ENCODE assay signal across 8 cellular contexts in genomic region chr10:71727429-71728217, GRCh38. TPM values are rescaled to one million over a fixed set of nuclear protein-coding genes. Genes with fewer than 3 reads are reported as not detected.
A peak's percentile ranks its signal among the peaks of the same experiment; 100 is the strongest.
DNase-seq lines count a peak whose midpoint lies in the region; ATAC-seq and TF ChIP-seq lines count a peak whose summit lies in the region.

No MANE protein-coding gene starts in this region.

- no peaks in the 10 kb centered on the region for H3K36me3 Mint-ChIP-seq in CD4-positive, alpha-beta T cell (ENCODE audit: low read depth)
- no peaks in the 10 kb centered on the region for H3K36me3 Mint-ChIP-seq in T-cell

- no peaks in the 10 kb centered on the region for H3K9me3 ChIP-seq in CD4-positive, alpha-beta T cell (ENCODE audit: control insufficient read depth, low read length)
- H3K9me3 ChIP-seq in mammary epithelial cell (replicated peaks; ENCODE audit: insufficient read depth, low read length) = no peaks in the 10 kb centered on the region

- peak overlapping the region; percentile 74 for H3K27ac ChIP-seq in CD4-positive, alpha-beta T cell (ENCODE audit: low read depth, low read length)
- no peak overlapping the region for H3K27ac ChIP-seq in mammary epithelial cell (ENCODE audit: insufficient read depth, low read depth, low read length)

- no peak overlapping the region for H3K4me2 ChIP-seq in mammary epithelial cell (ENCODE audit: insufficient read depth, low read depth, low read length)

- no peaks in the 10 kb centered on the region for H3K36me3 ChIP-seq in mammary epithelial cell (ENCODE audit: insufficient read depth, low read length)

- H3K27me3 ChIP-seq in CD4-positive, alpha-beta T cell (ENCODE audit: control insufficient read depth, insufficient read depth, low read length) = no peaks in the 10 kb centered on the region
- H3K27me3 ChIP-seq in mammary epithelial cell (ENCODE audit: insufficient read depth, low read length) = no peaks in the 10 kb centered on the region

- DNase-seq in CD4-positive, alpha-beta T cell = peak; percentile 56 to 80 (median 70)
- peak; percentile 60 to 85 (median 75) for DNase-seq in T-cell
- DNase-seq in mammary epithelial cell = peak; percentile 28
- peak; percentile 88 for DNase-seq in mucosa of gallbladder (ENCODE audit: low spot score)
- peak; percentile 88 for DNase-seq in ureter (ENCODE audit: low spot score)
- no peak for DNase-seq in dermis blood vessel endothelial cell

- POLR2A ChIA-PET in CD4-positive, alpha-beta T cell (lab: Charles Lee) = interaction anchor here (1.0 to 14.4 kb wide), 15 partner anchors 10 to 45 kb away, joined by 4 to 252 read pairs (median 8); partner anchors contain the start of gene VSIR
- POLR2A ChIA-PET in T-cell (lab: Charles Lee) = interaction anchor here (1.1 to 1.3 kb wide), 2 partner anchors 21 to 47 kb away, joined by 3 read pairs; no protein-coding TSS in a partner anchor

- intact Hi-C loops in CD4-positive, alpha-beta T cell (cut with DNase I, micrococcal nuclease) = loop anchor here in 1 of 2 experiments (1.0 kb wide), 2 partner anchors 21 to 46 kb away; partner anchors contain the start of gene VSIR
- intact Hi-C loops in mammary epithelial cell (cut with micrococcal nuclease) = no loop called here

- peaks cover 77% of the 10 kb centered on the region for H3K4me1 Mint-ChIP-seq in CD4-positive, alpha-beta T cell (ENCODE audit: low read depth)
- peaks cover 71 to 94% (median 89%) of the 10 kb centered on the region in 3 donors for H3K4me1 Mint-ChIP-seq in T-cell

- H3K79me2 ChIP-seq in mammary epithelial cell (ENCODE audit: insufficient read depth, low read length) = no peaks in the 10 kb centered on the region

- no peak for TF ChIP-seq CTCF in CD4-positive, alpha-beta T cell (IDR thresholded peaks at IDR 0.05)
- no peak for TF ChIP-seq CTCF in mammary epithelial cell (conservative IDR thresholded peaks at IDR 0.05 in 1 of 2, IDR thresholded peaks at IDR 0.05 in 1 of 2; ENCODE audit: extremely low read depth in 1 of 2, insufficient read depth in 1 of 2, low read depth in 1 of 2, low read length in 2 of 2)

- no peaks in the 10 kb centered on the region for H4K20me1 ChIP-seq in mammary epithelial cell (ENCODE audit: insufficient read depth, low read length)

- no TSS peak for BruUV-seq in mammary epithelial cell (replicated peaks; lab: Mats Ljungman, UMichigan)

- WGBS in mammary epithelial cell (ENCODE audit: low coverage, missing lambda C conversion rate) = 91% methylated on average over 11 of the region's 12 CpGs

- H2AFZ ChIP-seq in mammary epithelial cell (ENCODE audit: low read depth, low read length) = no peak overlapping the region

- peak overlapping the region; percentile 96 for H3K27ac Mint-ChIP-seq in CD4-positive, alpha-beta T cell
- H3K27ac Mint-ChIP-seq in T-cell = peak overlapping the region; percentile 98

- peaks cover 25% of the 10 kb centered on the region for H3K4me1 ChIP-seq in mammary epithelial cell (ENCODE audit: insufficient read depth, low read length)

- no peaks in the 10 kb centered on the region for H3K27me3 Mint-ChIP-seq in CD4-positive, alpha-beta T cell
- H3K27me3 Mint-ChIP-seq in T-cell = no peaks in the 10 kb centered on the region

- no peaks in the 10 kb centered on the region for H3K9me3 Mint-ChIP-seq in CD4-positive, alpha-beta T cell
- no peaks in the 10 kb centered on the region for H3K9me3 Mint-ChIP-seq in T-cell

- no peak overlapping the region for H3K4me3 ChIP-seq in mammary epithelial cell (replicated peaks in 1 of 3; ENCODE audit: insufficient read depth in 1 of 3, low read depth in 2 of 3, low read length in 3 of 3)

- dilution Hi-C loops in mammary epithelial cell (cut with HindIII; ENCODE audit: low sequenced_read_pairs) = no loop called here

- in situ Hi-C loops in mammary epithelial cell (cut with MboI; ENCODE audit: low sequenced_read_pairs in 2 of 2) = no loop called here

- peak overlapping the region; percentile 73 for H3K4me3 Mint-ChIP-seq in CD4-positive, alpha-beta T cell
- H3K4me3 Mint-ChIP-seq in T-cell = peak overlapping the region; percentile 52 to 73 (median 57)

- peak; percentile 65 for ATAC-seq in CD4-positive, alpha-beta T cell (ENCODE audit: poor library complexity)
- ATAC-seq in GM19397 (IDR thresholded peaks at IDR 0.05; ENCODE audit: unreplicated experiment) (peak; percentile 63), HG03520 (IDR thresholded peaks at IDR 0.05; ENCODE audit: unreplicated experiment) (peak; percentile 47), T-cell (replicated peaks in 1 of 4) (peak; percentile 75 to 81 (median 80))

- CTCF ChIA-PET in CD4-positive, alpha-beta T cell (lab: Charles Lee) = interaction anchor here (1.5 to 3.5 kb wide), 5 partner anchors 20 to 46 kb away, joined by 4 to 25 read pairs (median 5); partner anchors contain the start of gene VSIR
- CTCF ChIA-PET in T-cell (lab: Charles Lee) (interaction anchor here in 1 of 2 donors (0.7 to 1.9 kb wide), 4 partner anchors 21 to 592 kb away, joined by 3 to 10 read pairs (median 4); partner anchors contain the start of gene VSIR), mammary epithelial cell (lab: Charles Lee; ENCODE audit: low non-redundant PET) (no interaction called here)

- H3K9ac ChIP-seq in mammary epithelial cell (ENCODE audit: insufficient read depth, low read length) = no peak overlapping the region

RNA-seq across cellular contexts. Expression of gene C10orf105, which starts 8.0 kb away (rescaled TPM):
- under 1 TPM; 0.25 to 0.36 TPM for total RNA-seq in CD4-positive, alpha-beta T cell
- total RNA-seq in T-cell (under 1 TPM; 0.15 to 0.45 (median 0.16) TPM), mammary epithelial cell (under 1 TPM in 1 of 2 donors, not detected in 1; under 0.01 TPM), mucosa of gallbladder (0.06 TPM), ureter (0.34 TPM), dermis blood vessel endothelial cell (under 0.01 and 0.05 TPM in 2 replicates)
- not detected for polyA plus RNA-seq in mammary epithelial cell
- not detected for polyA minus RNA-seq in mammary epithelial cell

RNA-seq across cellular contexts. Expression of gene VSIR, which starts 45.7 kb away (rescaled TPM):
- total RNA-seq in CD4-positive, alpha-beta T cell = 10 to 100 TPM; 86.2 to 91.4 TPM
- total RNA-seq in T-cell = 100 to 1,000 TPM in 2 of 5 donors, 10 to 100 TPM in 3; 81.4 to 134 (median 98.3) TPM
- total RNA-seq in mammary epithelial cell = 10 to 100 TPM; 39.9 to 77.8 TPM
- 26.5 TPM for polyA plus RNA-seq in mammary epithelial cell
- polyA minus RNA-seq in mammary epithelial cell = 31.0 TPM
- total RNA-seq in mucosa of gallbladder = 83.9 TPM
- 65.6 TPM for total RNA-seq in ureter
- 25.1 and 42.2 TPM in 2 replicates for total RNA-seq in dermis blood vessel endothelial cell
